ENCODE assay signal across 7 cellular contexts in genomic region chrX:110238259-110238658, GRCh38.
DNase-seq lines count a peak whose midpoint lies in the region; ATAC-seq and TF ChIP-seq lines count a peak whose summit lies in the region.
"Not testable (repeated sequence)": the region's sequence is repeated elsewhere in the genome, so short reads cannot be mapped to it uniquely, and the experiment has no call there.

No MANE protein-coding gene starts in this region.

- CTCF ChIA-PET in activated CD4-positive, alpha-beta memory T cell treated with anti-CD3 and anti-CD28 coated beads, Interleukin-2, amount 10 ng/mL, durations not matched to agents 7 days and 5 days (lab: Charles Lee) = not testable (repeated sequence)

- POLR2A ChIA-PET in activated CD4-positive, alpha-beta memory T cell treated with anti-CD3 and anti-CD28 coated beads, Interleukin-2, amount 10 ng/mL, durations not matched to agents 7 days and 5 days (lab: Charles Lee) = interaction anchor here (1.4 to 2.8 kb wide), 3 partner anchors 9 to 80 kb away, joined by 4 to 18 read pairs (median 15); partner anchors contain the start of gene AMMECR1

- H3K27ac Mint-ChIP-seq in activated CD4-positive, alpha-beta memory T cell treated with anti-CD3 and anti-CD28 coated beads, Interleukin-2, amount 10 ng/mL, durations not matched to agents 7 days and 5 days = peak overlapping the region; percentile 78

- intact Hi-C loops in lower lobe of right lung (cut with DNase I) = not testable (repeated sequence)

- ATAC-seq in lower lobe of right lung = not testable (repeated sequence)

- not testable (repeated sequence) for H3K27me3 ChIP-seq in lower lobe of right lung (ENCODE audit: low read depth)

- H3K36me3 ChIP-seq in lower lobe of right lung = not testable (repeated sequence)

- H3K4me3 Mint-ChIP-seq in activated CD4-positive, alpha-beta memory T cell treated with anti-CD3 and anti-CD28 coated beads, Interleukin-2, amount 10 ng/mL, durations not matched to agents 7 days and 5 days = peak overlapping the region; percentile 30

- TF ChIP-seq CTCF in choroid plexus epithelial cell (conservative IDR thresholded peaks at IDR 0.05; ENCODE audit: low read depth, low read length); lower lobe of right lung (IDR thresholded peaks at IDR 0.05): not testable (repeated sequence)

- peak in 63 of 76 experiments; percentile 0 to 65 (median 19) for DNase-seq in HUDEP-2 (lab: John Stamatoyannopoulos, UW; ENCODE audit: unreplicated experiment in 76 of 76)
- DNase-seq in T-helper 22 cell (ENCODE audit: low read depth) = peak; percentile 30
- DNase-seq in activated CD4-positive, alpha-beta memory T cell treated with anti-CD3 and anti-CD28 coated beads, Interleukin-2, amount 10 ng/mL, durations not matched to agents 7 days and 5 days = peak; percentile 65
- DNase-seq in activated effector memory CD4-positive, alpha-beta T cell treated with anti-CD3 and anti-CD28 coated beads, Interleukin-2, amount 50 U/mL, for 16 hours = peak; percentile 77
- DNase-seq in choroid plexus epithelial cell (ENCODE audit: low read depth) = peak; percentile 42
- DNase-seq in lower lobe of right lung = not testable (repeated sequence)
- DNase-seq in stimulated activated CD4-positive, alpha-beta T cell treated with anti-CD3 and anti-CD28 coated beads, Interleukin-1b, Interleukin-23, amount 100 ng/mL, for 48 hours = peak; percentile 6

- H3K9me3 Mint-ChIP-seq in activated CD4-positive, alpha-beta memory T cell treated with anti-CD3 and anti-CD28 coated beads, Interleukin-2, amount 10 ng/mL, durations not matched to agents 7 days and 5 days = peaks cover 13% of the 10 kb centered on the region

- peaks cover 38% of the 10 kb centered on the region for H3K36me3 Mint-ChIP-seq in activated CD4-positive, alpha-beta memory T cell treated with anti-CD3 and anti-CD28 coated beads, Interleukin-2, amount 10 ng/mL, durations not matched to agents 7 days and 5 days (ENCODE audit: low read depth)

- H3K4me1 Mint-ChIP-seq in activated CD4-positive, alpha-beta memory T cell treated with anti-CD3 and anti-CD28 coated beads, Interleukin-2, amount 10 ng/mL, durations not matched to agents 7 days and 5 days = peaks cover 52% of the 10 kb centered on the region

- not testable (repeated sequence) for H3K27me3 Mint-ChIP-seq in activated CD4-positive, alpha-beta memory T cell treated with anti-CD3 and anti-CD28 coated beads, Interleukin-2, amount 10 ng/mL, durations not matched to agents 7 days and 5 days

- not testable (repeated sequence) for H3K4me1 ChIP-seq in lower lobe of right lung

- not testable (repeated sequence) for H3K4me3 ChIP-seq in choroid plexus epithelial cell (ENCODE audit: low read depth, low read length); lower lobe of right lung

- H3K27ac ChIP-seq in lower lobe of right lung = peak overlapping the region; percentile 58

- not testable (repeated sequence) for H3K9me3 ChIP-seq in lower lobe of right lung
